ENCODE assay signal across 10 cellular contexts in genomic region chr14:97306785-97307246, GRCh38.
DNase-seq lines count a peak whose midpoint lies in the region; ATAC-seq, FAIRE-seq and TF ChIP-seq lines count a peak whose summit lies in the region.
"Had no signal": no experiment of that assay in that cellular context is flagged by ENCODE, and none has a peak within 500 bp of the region (broad histone marks: within the 10 kb centered on the region; RNA-seq: fewer than 3 reads in every experiment).

No MANE protein-coding gene starts in this region.

- WGBS in testis, 2 donors: 80 to 82% methylated on average over 4 of the region's 4 CpGs

- no peak for TF ChIP-seq CTCF in testis (IDR thresholded peaks at IDR 0.05)
- no peak for TF ChIP-seq CTCF in lower lobe of right lung (IDR thresholded peaks at IDR 0.05)

- peak; percentile 12 for FAIRE-seq in GM18507 (lab: Jason Lieb, UNC)
- FAIRE-seq in RCC 7860 (lab: Jason Lieb, UNC): no peak

- TF ChIP-seq POLR2A in testis (IDR thresholded peaks at IDR 0.05): no peak

- ATAC-seq in GM21723 (IDR thresholded peaks at IDR 0.05; ENCODE audit: unreplicated experiment) (peak; percentile 48), lower lobe of right lung (no peak)

- no peak overlapping the region for H3K4me3 ChIP-seq in testis
- no peak overlapping the region for H3K4me3 ChIP-seq in lower lobe of right lung

- DNase-seq in GM18507 (ENCODE audit: extremely low spot score, insufficient read length, low read depth) (no peak), RCC 7860 (ENCODE audit: low spot score) (peak; percentile 17), fibroblast of peridontal ligament (ENCODE audit: extremely low read depth) (peak; percentile 38), testis (no peak), NCI-H524 treated with DMSO at 0.1 percent for 48 hours (lab: John Stamatoyannopoulos, UW) (no peak), lower lobe of right lung (no peak)
- DNase-seq: effector memory CD4-positive, alpha-beta T cell; naive B cell; stimulated activated CD4-positive, alpha-beta T cell treated with anti-CD3 and anti-CD28 coated beads, Interleukin-12 subunit alpha, Interleukin-12 subunit beta, amount 100 ng/mL, for 4 hours had no signal

- H3K4me1 ChIP-seq in testis: no peaks in the 10 kb centered on the region
- no peaks in the 10 kb centered on the region for H3K4me1 ChIP-seq in lower lobe of right lung

- H3K36me3 ChIP-seq in testis (ENCODE audit: low read depth, missing control alignments) (no peaks in the 10 kb centered on the region), lower lobe of right lung (no peaks in the 10 kb centered on the region)

- H3K9me3 ChIP-seq in testis (no peaks in the 10 kb centered on the region), lower lobe of right lung (no peaks in the 10 kb centered on the region)

- H3K27ac ChIP-seq in testis: no peak overlapping the region
- H3K27ac ChIP-seq in lower lobe of right lung: no peak overlapping the region

- intact Hi-C loops in testis (cut with DNase I; ENCODE audit: low total_unique reads) (no loop called here), lower lobe of right lung (cut with DNase I) (no loop called here)

- no peaks in the 10 kb centered on the region for H3K27me3 ChIP-seq in testis
- H3K27me3 ChIP-seq in lower lobe of right lung (ENCODE audit: low read depth): no peaks in the 10 kb centered on the region

Comparison
In these comparisons a context has a peak if more than half of its experiments do, and no peak if none do; other contexts are left out.
1. DNase-seq: peak in RCC 7860 (single experiment) and fibroblast of peridontal ligament (single experiment); none in GM18507 (single experiment), testis (single experiment), NCI-H524 treated with DMSO at 0.1 percent for 48 hours (single experiment) and lower lobe of right lung (single experiment).